19 cellular contexts compared by ENCODE assay signal in genomic region chr1:50527249-50527986, GRCh38.
DNase-seq lines count a peak whose midpoint lies in the region; ATAC-seq and TF ChIP-seq lines count a peak whose summit lies in the region.
"Had no signal": no experiment of that assay in that cellular context is flagged by ENCODE, and none has a peak within 500 bp of the region (broad histone marks: within the 10 kb centered on the region; RNA-seq: fewer than 3 reads in every experiment).

No MANE protein-coding gene starts in this region.

- no peaks in the 10 kb centered on the region for H3K4me1 Mint-ChIP-seq in stimulated activated naive B cell treated with anti-CD40 and anti-IgM and Interleukin-4, amounts not matched to agents 10 μg/mL and 1 μg/mL and 100 μg/mL, for 72 hours
- no peaks in the 10 kb centered on the region for H3K4me1 Mint-ChIP-seq in T-cell
- H3K4me1 Mint-ChIP-seq: activated CD8-positive, alpha-beta memory T cell treated with anti-CD3 and anti-CD28 coated beads, Interleukin-2, amount 10 ng/mL, durations not matched to agents 7 days and 5 days; brain; memory B cell; stimulated activated memory B cell treated with anti-CD40 and anti-IgM and Interleukin-4, amounts not matched to agents 10 μg/mL and 1 μg/mL and 100 μg/mL, for 72 hours had no signal

- H3K27ac ChIP-seq in brain microvascular endothelial cell: no peak overlapping the region
- H3K27ac ChIP-seq: coronary artery, thoracic aorta had no signal

- no peak overlapping the region for H3K4me3 ChIP-seq in brain microvascular endothelial cell (ENCODE audit: low read depth, low read length)
- H3K4me3 ChIP-seq: coronary artery, thoracic aorta had no signal

- in situ Hi-C loops in brain microvascular endothelial cell (cut with HindIII; ENCODE audit: low pct_ligation_motif_present, low sequenced_read_pairs): no loop called here

- peaks cover 38 to 64% of the 10 kb centered on the region in 2 donors for H3K36me3 Mint-ChIP-seq in stimulated activated naive B cell treated with anti-CD40 and anti-IgM and Interleukin-4, amounts not matched to agents 10 μg/mL and 1 μg/mL and 100 μg/mL, for 72 hours
- peaks cover 68% of the 10 kb centered on the region for H3K36me3 Mint-ChIP-seq in T-cell

- no peaks in the 10 kb centered on the region for H3K27me3 ChIP-seq in brain microvascular endothelial cell (replicated peaks)

- POLR2A ChIA-PET in T-cell (lab: Charles Lee): no interaction called here

- H3K4me3 Mint-ChIP-seq in stimulated activated naive B cell treated with anti-CD40 and anti-IgM and Interleukin-4, amounts not matched to agents 10 μg/mL and 1 μg/mL and 100 μg/mL, for 72 hours: no peak overlapping the region
- no peak overlapping the region for H3K4me3 Mint-ChIP-seq in T-cell
- H3K4me3 Mint-ChIP-seq: activated CD8-positive, alpha-beta memory T cell treated with anti-CD3 and anti-CD28 coated beads, Interleukin-2, amount 10 ng/mL, durations not matched to agents 7 days and 5 days; brain; memory B cell; stimulated activated memory B cell treated with anti-CD40 and anti-IgM and Interleukin-4, amounts not matched to agents 10 μg/mL and 1 μg/mL and 100 μg/mL, for 72 hours had no signal

- ATAC-seq in GM19438 (IDR thresholded peaks at IDR 0.05; ENCODE audit: low read depth, unreplicated experiment) (peak; percentile 78), HG02840 (IDR thresholded peaks at IDR 0.05; ENCODE audit: low FRiP score, unreplicated experiment) (peak; percentile 53), HG03575 (IDR thresholded peaks at IDR 0.05; ENCODE audit: extremely low read depth, insufficient number of reproducible peaks, low FRiP score, unreplicated experiment) (peak; percentile 39), T-cell (replicated peaks in 1 of 4) (no peak)
- no peak for ATAC-seq in stimulated activated naive B cell treated with anti-CD40 and anti-IgM and Interleukin-4, amounts not matched to agents 10 μg/mL and 1 μg/mL and 100 μg/mL, for 72 hours (replicated peaks)
- ATAC-seq: activated CD8-positive, alpha-beta memory T cell treated with anti-CD3 and anti-CD28 coated beads, Interleukin-2, amount 10 ng/mL, durations not matched to agents 7 days and 5 days; sciatic nerve; stimulated activated memory B cell treated with anti-CD40 and anti-IgM and Interleukin-4, amounts not matched to agents 10 μg/mL and 1 μg/mL and 100 μg/mL, for 72 hours had no signal

- TF ChIP-seq CTCF in brain microvascular endothelial cell (IDR thresholded peaks at IDR 0.05; ENCODE audit: low read depth, low read length, missing control alignments): no peak

- DNase-seq in stimulated activated naive B cell treated with anti-CD40 and anti-IgM and Interleukin-4, amounts not matched to agents 10 μg/mL and 1 μg/mL and 100 μg/mL, for 72 hours: no peak
- DNase-seq in T-cell: no peak
- no peak for DNase-seq in brain microvascular endothelial cell
- DNase-seq in NCI-H226: no peak
- DNase-seq: activated CD4-positive, alpha-beta T cell treated with anti-CD3 and anti-CD28 coated beads for 4 hours; activated CD8-positive, alpha-beta memory T cell treated with anti-CD3 and anti-CD28 coated beads, Interleukin-2, amount 10 ng/mL, durations not matched to agents 7 days and 5 days; Kasumi-1; NCI-H1048; NCI-H2029; NCI-H446 had no signal

- H3K9me3 Mint-ChIP-seq in stimulated activated naive B cell treated with anti-CD40 and anti-IgM and Interleukin-4, amounts not matched to agents 10 μg/mL and 1 μg/mL and 100 μg/mL, for 72 hours: peaks cover 11 to 12% of the 10 kb centered on the region in 2 donors
- H3K9me3 Mint-ChIP-seq in T-cell: peaks cover 6 to 17% (median 11%) of the 10 kb centered on the region in 3 donors

- CTCF ChIA-PET in T-cell (lab: Charles Lee): no interaction called here

- no peaks in the 10 kb centered on the region for H3K36me3 ChIP-seq in brain microvascular endothelial cell (replicated peaks)

- H3K27ac Mint-ChIP-seq in stimulated activated naive B cell treated with anti-CD40 and anti-IgM and Interleukin-4, amounts not matched to agents 10 μg/mL and 1 μg/mL and 100 μg/mL, for 72 hours: peak overlapping the region; percentile 57
- H3K27ac Mint-ChIP-seq in T-cell: no peak overlapping the region
- H3K27ac Mint-ChIP-seq: activated CD8-positive, alpha-beta memory T cell treated with anti-CD3 and anti-CD28 coated beads, Interleukin-2, amount 10 ng/mL, durations not matched to agents 7 days and 5 days; brain; memory B cell; stimulated activated memory B cell treated with anti-CD40 and anti-IgM and Interleukin-4, amounts not matched to agents 10 μg/mL and 1 μg/mL and 100 μg/mL, for 72 hours had no signal

- H3K27me3 Mint-ChIP-seq in stimulated activated naive B cell treated with anti-CD40 and anti-IgM and Interleukin-4, amounts not matched to agents 10 μg/mL and 1 μg/mL and 100 μg/mL, for 72 hours: no peaks in the 10 kb centered on the region
- no peaks in the 10 kb centered on the region for H3K27me3 Mint-ChIP-seq in T-cell
- H3K27me3 Mint-ChIP-seq: activated CD8-positive, alpha-beta memory T cell treated with anti-CD3 and anti-CD28 coated beads, Interleukin-2, amount 10 ng/mL, durations not matched to agents 7 days and 5 days; brain; memory B cell; stimulated activated memory B cell treated with anti-CD40 and anti-IgM and Interleukin-4, amounts not matched to agents 10 μg/mL and 1 μg/mL and 100 μg/mL, for 72 hours had no signal

Comparison
In these comparisons a context has a peak if more than half of its experiments do, and no peak if none do; other contexts are left out.
1. ATAC-seq: peak in GM19438 (single experiment), HG02840 (single experiment) and HG03575 (single experiment); none in stimulated activated naive B cell treated with anti-CD40 and anti-IgM and Interleukin-4, amounts not matched to agents 10 μg/mL and 1 μg/mL and 100 μg/mL, for 72 hours (0 of 2) and T-cell (0 of 4).